ENCODE assay signal across 11 cellular contexts in the genomic region with DNA sequence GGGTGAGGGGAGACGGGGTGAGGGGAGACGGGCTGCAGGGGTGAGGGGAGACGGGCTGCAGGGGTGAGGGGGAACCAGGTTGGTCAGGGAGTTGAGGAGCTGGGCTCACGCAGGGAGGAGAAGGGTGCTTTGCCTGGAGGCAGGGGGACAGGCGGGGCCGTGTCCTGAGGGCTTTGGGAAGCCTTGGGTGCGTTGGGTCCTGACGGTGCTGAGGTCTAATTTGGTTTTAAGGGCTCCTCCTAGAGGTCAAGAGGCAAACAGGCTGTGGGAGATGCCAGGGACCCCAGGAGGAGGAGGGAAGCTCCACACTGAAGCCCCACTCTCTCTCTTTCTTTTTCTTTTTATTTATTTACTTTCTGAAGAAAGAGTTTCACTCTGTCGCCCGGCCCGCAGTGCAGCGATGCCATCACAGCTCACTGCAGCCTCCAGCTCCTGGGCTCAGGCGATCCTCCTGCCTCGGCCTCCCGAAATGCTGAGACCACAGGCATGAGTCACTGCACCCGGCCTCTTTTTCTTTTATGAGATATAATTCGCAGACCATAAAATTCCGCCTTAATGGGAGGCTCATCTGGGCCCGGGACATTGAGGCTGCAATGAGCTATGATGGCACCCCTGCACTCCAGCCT. TPM values are rescaled to one million over a fixed set of nuclear protein-coding genes. Genes with fewer than 3 reads are reported as not detected.
A peak's percentile ranks its signal among the peaks of the same experiment; 100 is the strongest.
DNase-seq lines count a peak whose midpoint lies in the region; ATAC-seq and TF ChIP-seq lines count a peak whose summit lies in the region.
"Had no signal": no experiment of that assay in that cellular context is flagged by ENCODE, and none has a peak within 500 bp of the region (broad histone marks: within the 10 kb centered on the region; RNA-seq: fewer than 3 reads in every experiment).

No MANE protein-coding gene starts in this region.

- no peaks in the 10 kb centered on the region for H3K9me2 ChIP-seq in GM23338 (ENCODE audit: insufficient read depth)

- H3K4me2 ChIP-seq in GM23338 (no peak overlapping the region), mesendoderm (ENCODE audit: low read length) (no peak overlapping the region)
- H3K4me2 ChIP-seq: BLaER1 treated with 17β-estradiol and CSF1 and Interleukin-3, amounts not matched to agents 10 nM and 100 nM had no signal

- H3K27ac ChIP-seq in GM23338 (ENCODE audit: low read depth) = no peak overlapping the region
- no peak overlapping the region for H3K27ac ChIP-seq in mesendoderm (ENCODE audit: low read depth, low read length)
- H3K27ac ChIP-seq: BLaER1 treated with 17β-estradiol and CSF1 and Interleukin-3, amounts not matched to agents 10 nM and 100 nM; right lobe of liver had no signal

- H3K27me3 ChIP-seq in GM23338 (ENCODE audit: insufficient read depth) (no peaks in the 10 kb centered on the region), mesendoderm (ENCODE audit: insufficient read depth, low read length, poor library complexity) (no peaks in the 10 kb centered on the region)
- H3K27me3 ChIP-seq: BLaER1 treated with 17β-estradiol and CSF1 and Interleukin-3, amounts not matched to agents 10 nM and 100 nM; right lobe of liver had no signal

- H3F3A ChIP-seq in GM23338 (replicated peaks; ENCODE audit: low read depth) = 0 out of 2 replicates have a peak, but pooled peaks cover 3% of the 10 kb centered on the region

- no peaks in the 10 kb centered on the region for H3K4me1 Mint-ChIP-seq in GM23338
- no peaks in the 10 kb centered on the region for H3K4me1 Mint-ChIP-seq in activated T-helper 17 cell treated with anti-CD3 and anti-CD28 coated beads, Interleukin-2, amount 50 U/mL, for 72 hours

- H2AFZ ChIP-seq in GM23338 = no peak overlapping the region

- no peak overlapping the region for H3K4ac ChIP-seq in mesendoderm (ENCODE audit: low read depth, low read length)

- no CpG with 5 or more reads among the region's 19 CpGs for WGBS in mesendoderm (ENCODE audit: extremely low coverage, insufficient coverage, low lambda C conversion rate)

- no peak overlapping the region for H2BK120ac ChIP-seq in mesendoderm (ENCODE audit: low read depth, low read length)

- H4K8ac ChIP-seq in mesendoderm (ENCODE audit: low read depth, low read length) = no peak overlapping the region

- peaks cover 26% of the 10 kb centered on the region; the same call in 2 of the 3 replicates for H3K9me3 Mint-ChIP-seq in GM23338
- no peaks in the 10 kb centered on the region for H3K9me3 Mint-ChIP-seq in activated T-helper 17 cell treated with anti-CD3 and anti-CD28 coated beads, Interleukin-2, amount 50 U/mL, for 72 hours

- H3K56ac ChIP-seq in mesendoderm (ENCODE audit: low read length) = no peak overlapping the region

- H3K4me3 Mint-ChIP-seq in GM23338 = no peak overlapping the region
- no peak overlapping the region for H3K4me3 Mint-ChIP-seq in activated T-helper 17 cell treated with anti-CD3 and anti-CD28 coated beads, Interleukin-2, amount 50 U/mL, for 72 hours

- DNase-seq in NCI-H82 (lab: John Stamatoyannopoulos, UW) = peak; percentile 68
- no peak for DNase-seq in NCI-H82 treated with DMSO at 0.1 percent for 48 hours (lab: John Stamatoyannopoulos, UW; ENCODE audit: unreplicated experiment)
- peak; percentile 90 for DNase-seq in GM23338 (ENCODE audit: low spot score)
- DNase-seq in mesendoderm = peak; percentile 85
- no peak for DNase-seq in NCI-H146 treated with DMSO at 0.1 percent for 48 hours (lab: John Stamatoyannopoulos, UW; ENCODE audit: unreplicated experiment)

- no peaks in the 10 kb centered on the region; the same call in 1 of the 2 replicates for H4K20me1 ChIP-seq in GM23338 (replicated peaks; ENCODE audit: insufficient read depth)

- H3K79me1 ChIP-seq in mesendoderm (ENCODE audit: low read length) = no peaks in the 10 kb centered on the region

- ATAC-seq in GM23338 (peak; percentile 76), SK-N-SH treated with all-trans-retinoic acid at 6 μM for 48 hours (0 out of 3 replicates have a peak, but pooled peaks have one; percentile 12), HG02970 (IDR thresholded peaks at IDR 0.05; ENCODE audit: low FRiP score, unreplicated experiment) (no peak)
- no peak for ATAC-seq in activated T-helper 17 cell treated with anti-CD3 and anti-CD28 coated beads, Interleukin-2, amount 50 U/mL, for 72 hours (replicated peaks)
- ATAC-seq: right lobe of liver had no signal

- H2AK5ac ChIP-seq in mesendoderm (ENCODE audit: low read length) = no peak overlapping the region

- no peak overlapping the region for H2BK5ac ChIP-seq in mesendoderm (ENCODE audit: low read length)

- no peak overlapping the region for H3K23ac ChIP-seq in mesendoderm (ENCODE audit: low read length)

- no peaks in the 10 kb centered on the region for H3K4me1 ChIP-seq in GM23338 (ENCODE audit: insufficient read depth)
- no peaks in the 10 kb centered on the region for H3K4me1 ChIP-seq in mesendoderm (ENCODE audit: control insufficient read depth, low read depth, low read length)

- peaks cover 16% of the 10 kb centered on the region for H3K27me3 Mint-ChIP-seq in GM23338 (ENCODE audit: insufficient read depth, low read depth, poor library complexity)
- no peaks in the 10 kb centered on the region for H3K27me3 Mint-ChIP-seq in activated T-helper 17 cell treated with anti-CD3 and anti-CD28 coated beads, Interleukin-2, amount 50 U/mL, for 72 hours

- H3K36me3 ChIP-seq in GM23338 (ENCODE audit: insufficient read depth) = no peaks in the 10 kb centered on the region
- no peaks in the 10 kb centered on the region for H3K36me3 ChIP-seq in mesendoderm (ENCODE audit: control insufficient read depth, insufficient read depth, low read length)
- H3K36me3 ChIP-seq: right lobe of liver had no signal

- H3K79me2 ChIP-seq in GM23338 (replicated peaks; ENCODE audit: insufficient read depth) (no peaks in the 10 kb centered on the region), mesendoderm (ENCODE audit: control insufficient read depth, insufficient read depth, low read length) (no peaks in the 10 kb centered on the region)

- H3K9ac ChIP-seq in mesendoderm (ENCODE audit: low read length) = no peak overlapping the region
- H3K9ac ChIP-seq: BLaER1 treated with 17β-estradiol and CSF1 and Interleukin-3, amounts not matched to agents 10 nM and 100 nM had no signal

- no peak overlapping the region for H3K18ac ChIP-seq in mesendoderm (ENCODE audit: low read length)

- no peak overlapping the region for H4K5ac ChIP-seq in mesendoderm (ENCODE audit: low read length)

- no peak overlapping the region for H3K4me3 ChIP-seq in GM23338
- H3K4me3 ChIP-seq in mesendoderm (ENCODE audit: low read length) = no peak overlapping the region
- H3K4me3 ChIP-seq: BLaER1 treated with 17β-estradiol and CSF1 and Interleukin-3, amounts not matched to agents 10 nM and 100 nM; right lobe of liver had no signal

- H2BK15ac ChIP-seq in mesendoderm (replicated peaks; ENCODE audit: low read depth) = no peak overlapping the region

- no peak overlapping the region for H3K27ac Mint-ChIP-seq in GM23338
- no peak overlapping the region for H3K27ac Mint-ChIP-seq in activated T-helper 17 cell treated with anti-CD3 and anti-CD28 coated beads, Interleukin-2, amount 50 U/mL, for 72 hours

- peak; percentile 52 to 74 for TF ChIP-seq CTCF in GM23338 (conservative IDR thresholded peaks at IDR 0.05; ENCODE audit: low read depth in 2 of 2)

- no peaks in the 10 kb centered on the region; the same call in 1 of the 3 replicates for H3K36me3 Mint-ChIP-seq in GM23338 (ENCODE audit: low read depth)
- H3K36me3 Mint-ChIP-seq in activated T-helper 17 cell treated with anti-CD3 and anti-CD28 coated beads, Interleukin-2, amount 50 U/mL, for 72 hours (ENCODE audit: low read depth) = no peaks in the 10 kb centered on the region

TF ChIP-seq in GM23338, 12 proteins besides CTCF, POLR2A, EP300 and RAD21 (continues in another document):
- no peak for TF ChIP-seq STAT1 (IDR thresholded peaks at IDR 0.05; ENCODE audit: unreplicated experiment)
- TF ChIP-seq POLR2AphosphoS5 (IDR thresholded peaks at IDR 0.05; ENCODE audit: low read depth) = no peak
- no peak for TF ChIP-seq EZH2 (IDR thresholded peaks at IDR 0.05; ENCODE audit: low read depth, unreplicated experiment)
- TF ChIP-seq NANOG (IDR thresholded peaks at IDR 0.05; ENCODE audit: borderline replicate concordance) = no peak
- TF ChIP-seq EZH2phosphoT487 (IDR thresholded peaks at IDR 0.05; ENCODE audit: unreplicated experiment) = no peak
- TF ChIP-seq ZNF331 (CRISPR knock-in tag; IDR thresholded peaks at IDR 0.05; ENCODE audit: low read depth) = no peak

TF ChIP-seq in SK-N-SH treated with all-trans-retinoic acid at 6 μM for 48 hours, 23 proteins besides CTCF, POLR2A, EP300 and RAD21 (continues in another document):
- TF ChIP-seq PPARA (CRISPR knock-in tag; IDR thresholded peaks at IDR 0.05; ENCODE audit: borderline replicate concordance) = no peak
- TF ChIP-seq GLIS3 (CRISPR knock-in tag; IDR thresholded peaks at IDR 0.05) = no peak

RNA-seq across cellular contexts. Expression of gene MISP, which starts 9.3 kb away (rescaled TPM):
- 0.23 and 0.28 TPM in 2 replicates for total RNA-seq in GM23338 (2014; rRNA removed; shearing (Covaris generic))
- polyA plus RNA-seq in GM23338 (2016; fragmentation: Nextera tagmentation; extraction: Ambion mirVana) = 0.27 and 0.40 TPM in 2 replicates
- 0.11 TPM for polyA plus RNA-seq in mesendoderm (2013, experiment 1 of 2)
- polyA plus RNA-seq in mesendoderm (2013, experiment 2 of 2) = 0.14 TPM
- under 1 TPM; 0.45 to 0.50 TPM for total RNA-seq in activated T-helper 17 cell treated with anti-CD3 and anti-CD28 coated beads, Interleukin-2, amount 50 U/mL, for 72 hours

RNA-seq across cellular contexts. Expression of gene PALM, which starts 32.9 kb away (rescaled TPM):
- total RNA-seq in GM23338 (2014; rRNA removed; shearing (Covaris generic)) = 21.7 and 26.1 TPM in 2 replicates
- polyA plus RNA-seq in GM23338 (2016; fragmentation: Nextera tagmentation; extraction: Ambion mirVana) = 3.8 and 4.8 TPM in 2 replicates
- polyA plus RNA-seq in mesendoderm (2013, experiment 1 of 2) = 2.0 TPM
- polyA plus RNA-seq in mesendoderm (2013, experiment 2 of 2) = 2.1 TPM
- under 1 TPM in 1 of 2 donors, not detected in 1; 0.26 TPM for total RNA-seq in activated T-helper 17 cell treated with anti-CD3 and anti-CD28 coated beads, Interleukin-2, amount 50 U/mL, for 72 hours

RNA-seq across cellular contexts. Expression of gene PRSS57, which starts 46.4 kb away (rescaled TPM):
- total RNA-seq in GM23338 (2014; rRNA removed; shearing (Covaris generic)) = not detected in 2 replicates
- polyA plus RNA-seq in GM23338 (2016; fragmentation: Nextera tagmentation; extraction: Ambion mirVana) = 0.21 and 0.34 TPM in 2 replicates
- polyA plus RNA-seq in mesendoderm (2013, experiment 1 of 2) = 0.04 TPM
- polyA plus RNA-seq in mesendoderm (2013, experiment 2 of 2) = not detected
- not detected for total RNA-seq in activated T-helper 17 cell treated with anti-CD3 and anti-CD28 coated beads, Interleukin-2, amount 50 U/mL, for 72 hours
- total RNA-seq: NCI-H460 had no signal

RNA-seq across cellular contexts. Expression of gene PTBP1, which starts 55.6 kb away (rescaled TPM):
- total RNA-seq in GM23338 (2014; rRNA removed; shearing (Covaris generic)) = 539 and 552 TPM in 2 replicates
- polyA plus RNA-seq in GM23338 (2016; fragmentation: Nextera tagmentation; extraction: Ambion mirVana) = 632 and 705 TPM in 2 replicates
- 817 TPM for polyA plus RNA-seq in mesendoderm (2013, experiment 1 of 2)
- 771 TPM for polyA plus RNA-seq in mesendoderm (2013, experiment 2 of 2)
- total RNA-seq in activated T-helper 17 cell treated with anti-CD3 and anti-CD28 coated beads, Interleukin-2, amount 50 U/mL, for 72 hours = 100 to 1,000 TPM; 405 to 726 TPM

Comparison
In these comparisons a context has a peak if more than half of its experiments do, and no peak if none do; other contexts are left out.
1. DNase-seq: peak in NCI-H82 (single experiment), GM23338 (single experiment) and mesendoderm (single experiment); none in NCI-H82 treated with DMSO at 0.1 percent for 48 hours (single experiment) and NCI-H146 treated with DMSO at 0.1 percent for 48 hours (single experiment).
2. ATAC-seq: peak in GM23338 (single experiment) and SK-N-SH treated with all-trans-retinoic acid at 6 μM for 48 hours (single experiment); none in HG02970 (single experiment) and activated T-helper 17 cell treated with anti-CD3 and anti-CD28 coated beads, Interleukin-2, amount 50 U/mL, for 72 hours (single experiment).
3. RNA of gene PALM, which starts 32.9 kb away (total RNA-seq): 21.7 to 26.1 TPM in GM23338; 0.26 TPM in activated T-helper 17 cell treated with anti-CD3 and anti-CD28 coated beads, Interleukin-2, amount 50 U/mL, for 72 hours; every median in the first group is over 10 times any median in the second.